Comparison of ENCODE assay signal across 23 cellular contexts in genomic region chr5:112294126-112294525, GRCh38.
"Had no signal": no experiment of that assay in that cellular context is flagged by ENCODE, and none has a peak within 500 bp of the region (broad histone marks: within the 10 kb centered on the region; RNA-seq: fewer than 3 reads in every experiment).

No MANE protein-coding gene starts in this region.

- DNase-seq: central memory CD4-positive, alpha-beta T cell; effector CD8-positive, alpha-beta T cell; foreskin melanocyte; heart right ventricle; islet precursor cell; left lung; mucosa of descending colon; naive thymus-derived CD8-positive, alpha-beta T cell; ovary; spleen; stimulated activated CD4-positive, alpha-beta T cell treated with anti-CD3 and anti-CD28 coated beads, Interleukin-15, amount 100 ng/mL, for 24 hours; stimulated activated CD4-positive, alpha-beta T cell treated with anti-CD3 and anti-CD28 coated beads, Interleukin-1b, Interleukin-23, amount 100 ng/mL, for 48 hours; stimulated activated CD4-positive, alpha-beta T cell treated with anti-CD3 and anti-CD28 coated beads, Interleukin-4, amount 100 ng/mL, for 24 hours; stimulated activated naive B cell treated with anti-CD40 and anti-IgM and Interleukin-4, amounts not matched to agents 10 μg/mL and 1 μg/mL and 100 μg/mL, for 72 hours; stomach; substantia nigra; trophoblast cell had no signal

- H3K36me3 ChIP-seq: heart right ventricle, left lung, ovary, spleen, stomach, thoracic aorta had no signal

- H3K36me3 Mint-ChIP-seq: stimulated activated naive B cell treated with anti-CD40 and anti-IgM and Interleukin-4, amounts not matched to agents 10 μg/mL and 1 μg/mL and 100 μg/mL, for 72 hours had no signal

- H3K4me1 ChIP-seq: left lung, spleen, stomach had no signal

- H3K4me1 Mint-ChIP-seq: naive thymus-derived CD8-positive, alpha-beta T cell; stimulated activated naive B cell treated with anti-CD40 and anti-IgM and Interleukin-4, amounts not matched to agents 10 μg/mL and 1 μg/mL and 100 μg/mL, for 72 hours had no signal

- H3K27ac ChIP-seq: coronary artery, left lung, ovary, spleen, stomach, thoracic aorta had no signal

- H3K27ac Mint-ChIP-seq: naive thymus-derived CD8-positive, alpha-beta T cell; progenitor cell of endocrine pancreas; stimulated activated naive B cell treated with anti-CD40 and anti-IgM and Interleukin-4, amounts not matched to agents 10 μg/mL and 1 μg/mL and 100 μg/mL, for 72 hours had no signal

- H3K9me3 ChIP-seq: mucosa of descending colon, ovary had no signal

- H3K4me3 Mint-ChIP-seq: naive thymus-derived CD8-positive, alpha-beta T cell; neural crest cell; stimulated activated naive B cell treated with anti-CD40 and anti-IgM and Interleukin-4, amounts not matched to agents 10 μg/mL and 1 μg/mL and 100 μg/mL, for 72 hours had no signal

- H3K27me3 ChIP-seq: dorsolateral prefrontal cortex, heart right ventricle, left lung, ovary, spleen, stomach had no signal

- H3K4me3 ChIP-seq: coronary artery, left lung, mucosa of descending colon, ovary, spleen, stomach, thoracic aorta had no signal

- H3K27me3 Mint-ChIP-seq: progenitor cell of endocrine pancreas had no signal

- ATAC-seq: left lung; mucosa of descending colon; naive thymus-derived CD8-positive, alpha-beta T cell; sciatic nerve; stimulated activated naive B cell treated with anti-CD40 and anti-IgM and Interleukin-4, amounts not matched to agents 10 μg/mL and 1 μg/mL and 100 μg/mL, for 72 hours had no signal
